In genomic region chr10:55550241-55550640, GRCh38 we compare ENCODE assay signal across 20 cellular contexts.
DNase-seq lines count a peak whose midpoint lies in the region; ATAC-seq, FAIRE-seq and TF ChIP-seq lines count a peak whose summit lies in the region.
"Had no signal": no experiment of that assay in that cellular context is flagged by ENCODE, and none has a peak within 500 bp of the region (broad histone marks: within the 10 kb centered on the region; RNA-seq: fewer than 3 reads in every experiment).

No MANE protein-coding gene starts in this region.

- peak; percentile 18 for DNase-seq in HTR-8/SVneo (ENCODE audit: insufficient read length, low spot score)
- DNase-seq in RWPE2 (ENCODE audit: low spot score): no peak
- peak; percentile 29 for DNase-seq in epithelial cell of prostate (ENCODE audit: low read depth, low spot score)
- peak; percentile 51 for DNase-seq in retinal pigment epithelial cell (ENCODE audit: low read depth)
- no peak for DNase-seq in NCI-H2029 treated with DMSO at 0.1 percent for 48 hours (lab: John Stamatoyannopoulos, UW)
- no peak for DNase-seq in left ventricle myocardium inferior
- DNase-seq in COLO668 (lab: John Stamatoyannopoulos, UW; ENCODE audit: unreplicated experiment): no peak
- DNase-seq in activated T-cell treated with anti-CD3 and anti-CD28 coated beads, Interleukin-2, amount 50 U/mL, for 48 hours: no peak
- DNase-seq: activated CD4-positive, alpha-beta T cell treated with anti-CD3 and anti-CD28 coated beads, Interleukin-2, amount 50 U/mL, for 48 hours; activated T-cell treated with anti-CD3 and anti-CD28 coated beads, Interleukin-2, amount 50 U/mL, for 24 hours; AML-193; Caco-2; cortex of kidney; IMR-90; NCI-H187; SIG-M5; stimulated activated CD4-positive, alpha-beta T cell treated with anti-CD3 and anti-CD28 coated beads, Interleukin-12 subunit alpha, Interleukin-12 subunit beta, amount 100 ng/mL, for 4 hours; stimulated activated CD8-positive, alpha-beta memory T cell treated with anti-CD3 and anti-CD28 coated beads, Interleukin-4, amount 100 ng/mL, for 48 hours had no signal

- H3K4me1 ChIP-seq in RWPE2 (ENCODE audit: insufficient read depth, poor library complexity, severe bottlenecking) (no peaks in the 10 kb centered on the region), left ventricle myocardium inferior (no peaks in the 10 kb centered on the region)
- H3K4me1 ChIP-seq: Caco-2 had no signal

- TF ChIP-seq CTCF in RWPE2 (IDR thresholded peaks at IDR 0.05; ENCODE audit: poor library complexity, severe bottlenecking): no peak
- TF ChIP-seq CTCF in retinal pigment epithelial cell (conservative IDR thresholded peaks at IDR 0.05; ENCODE audit: low read depth, low read length): no peak
- no peak for TF ChIP-seq CTCF in left ventricle myocardium inferior (IDR thresholded peaks at IDR 0.05; ENCODE audit: borderline replicate concordance)

- H3K9me3 ChIP-seq in RWPE2 (ENCODE audit: severe bottlenecking) (no peaks in the 10 kb centered on the region), left ventricle myocardium inferior (replicated peaks) (no peaks in the 10 kb centered on the region)
- H3K9me3 ChIP-seq: Caco-2 had no signal

- H3K27me3 ChIP-seq in RWPE2 (ENCODE audit: insufficient read depth, poor library complexity, severe bottlenecking) (peaks cover 26% of the 10 kb centered on the region), left ventricle myocardium inferior (ENCODE audit: low read depth) (no peaks in the 10 kb centered on the region)

- intact Hi-C loops in left ventricle myocardium inferior (cut with micrococcal nuclease): no loop called here

- H3K27ac ChIP-seq in RWPE2 (ENCODE audit: poor library complexity, severe bottlenecking): no peak overlapping the region
- no peak overlapping the region for H3K27ac ChIP-seq in epithelial cell of prostate
- no peak overlapping the region for H3K27ac ChIP-seq in left ventricle myocardium inferior (replicated peaks)

- H3K36me3 ChIP-seq in RWPE2 (ENCODE audit: low read depth): no peaks in the 10 kb centered on the region
- H3K36me3 ChIP-seq in left ventricle myocardium inferior: no peaks in the 10 kb centered on the region

- no peak overlapping the region for H3K4me3 ChIP-seq in RWPE2 (ENCODE audit: severe bottlenecking)
- H3K4me3 ChIP-seq in retinal pigment epithelial cell (ENCODE audit: low read length): no peak overlapping the region
- no peak overlapping the region for H3K4me3 ChIP-seq in left ventricle myocardium inferior

- ATAC-seq in RWPE2 (ENCODE audit: low read depth): peak; percentile 65; the same call in 1 of the 3 replicates
- ATAC-seq: left lobe of liver, WTC11 had no signal

- no peak for FAIRE-seq in HTR-8/SVneo (lab: Jason Lieb, UNC)

Comparison
In these comparisons a context has a peak if more than half of its experiments do, and no peak if none do; other contexts are left out.
1. DNase-seq: peak in HTR-8/SVneo (single experiment), epithelial cell of prostate (single experiment) and retinal pigment epithelial cell (single experiment); none in RWPE2 (single experiment), NCI-H2029 treated with DMSO at 0.1 percent for 48 hours (single experiment), left ventricle myocardium inferior (single experiment), COLO668 (single experiment) and activated T-cell treated with anti-CD3 and anti-CD28 coated beads, Interleukin-2, amount 50 U/mL, for 48 hours (0 of 2).